Comparison of ENCODE assay signal across 1 cellular context in the genomic region with DNA sequence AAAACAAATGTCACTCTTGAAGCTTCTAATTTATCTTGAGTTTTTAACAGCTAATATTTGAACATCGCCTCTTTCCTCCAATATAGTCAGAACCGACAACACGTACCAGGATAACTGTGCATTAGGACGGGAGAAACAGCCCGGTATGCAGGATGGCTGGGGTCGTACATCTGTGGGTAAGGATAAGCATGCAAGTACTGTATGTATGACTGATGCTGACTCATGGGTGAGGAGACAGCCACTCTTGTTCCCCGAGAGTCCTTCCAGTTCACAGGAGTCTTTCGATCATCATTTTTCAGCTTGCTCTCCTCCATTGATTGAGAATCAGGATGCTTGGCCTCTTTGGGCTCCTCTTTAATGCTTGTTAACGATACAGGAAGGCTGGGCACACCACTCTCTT.
TF ChIP-seq lines count a peak whose summit lies in the region.

No MANE protein-coding gene starts in this region.

TF ChIP-seq in GM23338, 12 proteins besides CTCF, POLR2A, EP300 and RAD21 (continued from another document):
- TF ChIP-seq, protein P1, sequence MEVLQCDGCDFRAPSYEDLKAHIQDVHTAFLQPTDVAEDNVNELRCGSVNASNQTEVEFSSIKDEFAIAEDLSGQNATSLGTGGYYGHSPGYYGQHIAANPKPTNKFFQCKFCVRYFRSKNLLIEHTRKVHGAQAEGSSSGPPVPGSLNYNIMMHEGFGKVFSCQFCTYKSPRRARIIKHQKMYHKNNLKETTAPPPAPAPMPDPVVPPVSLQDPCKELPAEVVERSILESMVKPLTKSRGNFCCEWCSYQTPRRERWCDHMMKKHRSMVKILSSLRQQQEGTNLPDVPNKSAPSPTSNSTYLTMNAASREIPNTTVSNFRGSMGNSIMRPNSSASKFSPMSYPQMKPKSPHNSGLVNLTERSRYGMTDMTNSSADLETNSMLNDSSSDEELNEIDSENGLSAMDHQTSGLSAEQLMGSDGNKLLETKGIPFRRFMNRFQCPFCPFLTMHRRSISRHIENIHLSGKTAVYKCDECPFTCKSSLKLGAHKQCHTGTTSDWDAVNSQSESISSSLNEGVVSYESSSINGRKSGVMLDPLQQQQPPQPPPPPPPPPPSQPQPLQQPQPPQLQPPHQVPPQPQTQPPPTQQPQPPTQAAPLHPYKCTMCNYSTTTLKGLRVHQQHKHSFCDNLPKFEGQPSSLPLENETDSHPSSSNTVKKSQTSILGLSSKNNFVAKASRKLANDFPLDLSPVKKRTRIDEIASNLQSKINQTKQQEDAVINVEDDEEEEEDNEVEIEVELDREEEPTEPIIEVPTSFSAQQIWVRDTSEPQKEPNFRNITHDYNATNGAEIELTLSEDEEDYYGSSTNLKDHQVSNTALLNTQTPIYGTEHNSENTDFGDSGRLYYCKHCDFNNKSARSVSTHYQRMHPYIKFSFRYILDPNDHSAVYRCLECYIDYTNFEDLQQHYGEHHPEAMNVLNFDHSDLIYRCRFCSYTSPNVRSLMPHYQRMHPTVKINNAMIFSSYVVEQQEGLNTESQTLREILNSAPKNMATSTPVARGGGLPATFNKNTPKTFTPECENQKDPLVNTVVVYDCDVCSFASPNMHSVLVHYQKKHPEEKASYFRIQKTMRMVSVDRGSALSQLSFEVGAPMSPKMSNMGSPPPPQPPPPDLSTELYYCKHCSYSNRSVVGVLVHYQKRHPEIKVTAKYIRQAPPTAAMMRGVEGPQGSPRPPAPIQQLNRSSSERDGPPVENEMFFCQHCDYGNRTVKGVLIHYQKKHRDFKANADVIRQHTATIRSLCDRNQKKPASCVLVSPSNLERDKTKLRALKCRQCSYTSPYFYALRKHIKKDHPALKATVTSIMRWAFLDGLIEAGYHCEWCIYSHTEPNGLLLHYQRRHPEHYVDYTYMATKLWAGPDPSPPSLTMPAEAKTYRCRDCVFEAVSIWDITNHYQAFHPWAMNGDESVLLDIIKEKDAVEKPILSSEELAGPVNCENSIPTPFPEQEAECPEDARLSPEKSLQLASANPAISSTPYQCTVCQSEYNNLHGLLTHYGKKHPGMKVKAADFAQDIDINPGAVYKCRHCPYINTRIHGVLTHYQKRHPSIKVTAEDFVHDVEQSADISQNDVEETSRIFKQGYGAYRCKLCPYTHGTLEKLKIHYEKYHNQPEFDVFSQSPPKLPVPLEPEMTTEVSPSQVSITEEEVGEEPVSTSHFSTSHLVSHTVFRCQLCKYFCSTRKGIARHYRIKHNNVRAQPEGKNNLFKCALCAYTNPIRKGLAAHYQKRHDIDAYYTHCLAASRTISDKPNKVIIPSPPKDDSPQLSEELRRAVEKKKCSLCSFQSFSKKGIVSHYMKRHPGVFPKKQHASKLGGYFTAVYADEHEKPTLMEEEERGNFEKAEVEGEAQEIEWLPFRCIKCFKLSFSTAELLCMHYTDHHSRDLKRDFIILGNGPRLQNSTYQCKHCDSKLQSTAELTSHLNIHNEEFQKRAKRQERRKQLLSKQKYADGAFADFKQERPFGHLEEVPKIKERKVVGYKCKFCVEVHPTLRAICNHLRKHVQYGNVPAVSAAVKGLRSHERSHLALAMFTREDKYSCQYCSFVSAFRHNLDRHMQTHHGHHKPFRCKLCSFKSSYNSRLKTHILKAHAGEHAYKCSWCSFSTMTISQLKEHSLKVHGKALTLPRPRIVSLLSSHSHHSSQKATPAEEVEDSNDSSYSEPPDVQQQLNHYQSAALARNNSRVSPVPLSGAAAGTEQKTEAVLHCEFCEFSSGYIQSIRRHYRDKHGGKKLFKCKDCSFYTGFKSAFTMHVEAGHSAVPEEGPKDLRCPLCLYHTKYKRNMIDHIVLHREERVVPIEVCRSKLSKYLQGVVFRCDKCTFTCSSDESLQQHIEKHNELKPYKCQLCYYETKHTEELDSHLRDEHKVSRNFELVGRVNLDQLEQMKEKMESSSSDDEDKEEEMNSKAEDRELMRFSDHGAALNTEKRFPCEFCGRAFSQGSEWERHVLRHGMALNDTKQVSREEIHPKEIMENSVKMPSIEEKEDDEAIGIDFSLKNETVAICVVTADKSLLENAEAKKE (CRISPR knock-in tag; IDR thresholded peaks at IDR 0.05) = no peak
- no peak for TF ChIP-seq EZH2 (IDR thresholded peaks at IDR 0.05; ENCODE audit: low read depth, unreplicated experiment)
- no peak for TF ChIP-seq STAT1 (IDR thresholded peaks at IDR 0.05; ENCODE audit: unreplicated experiment)
- no peak for TF ChIP-seq NANOG (IDR thresholded peaks at IDR 0.05; ENCODE audit: borderline replicate concordance)
- TF ChIP-seq, protein P2, sequence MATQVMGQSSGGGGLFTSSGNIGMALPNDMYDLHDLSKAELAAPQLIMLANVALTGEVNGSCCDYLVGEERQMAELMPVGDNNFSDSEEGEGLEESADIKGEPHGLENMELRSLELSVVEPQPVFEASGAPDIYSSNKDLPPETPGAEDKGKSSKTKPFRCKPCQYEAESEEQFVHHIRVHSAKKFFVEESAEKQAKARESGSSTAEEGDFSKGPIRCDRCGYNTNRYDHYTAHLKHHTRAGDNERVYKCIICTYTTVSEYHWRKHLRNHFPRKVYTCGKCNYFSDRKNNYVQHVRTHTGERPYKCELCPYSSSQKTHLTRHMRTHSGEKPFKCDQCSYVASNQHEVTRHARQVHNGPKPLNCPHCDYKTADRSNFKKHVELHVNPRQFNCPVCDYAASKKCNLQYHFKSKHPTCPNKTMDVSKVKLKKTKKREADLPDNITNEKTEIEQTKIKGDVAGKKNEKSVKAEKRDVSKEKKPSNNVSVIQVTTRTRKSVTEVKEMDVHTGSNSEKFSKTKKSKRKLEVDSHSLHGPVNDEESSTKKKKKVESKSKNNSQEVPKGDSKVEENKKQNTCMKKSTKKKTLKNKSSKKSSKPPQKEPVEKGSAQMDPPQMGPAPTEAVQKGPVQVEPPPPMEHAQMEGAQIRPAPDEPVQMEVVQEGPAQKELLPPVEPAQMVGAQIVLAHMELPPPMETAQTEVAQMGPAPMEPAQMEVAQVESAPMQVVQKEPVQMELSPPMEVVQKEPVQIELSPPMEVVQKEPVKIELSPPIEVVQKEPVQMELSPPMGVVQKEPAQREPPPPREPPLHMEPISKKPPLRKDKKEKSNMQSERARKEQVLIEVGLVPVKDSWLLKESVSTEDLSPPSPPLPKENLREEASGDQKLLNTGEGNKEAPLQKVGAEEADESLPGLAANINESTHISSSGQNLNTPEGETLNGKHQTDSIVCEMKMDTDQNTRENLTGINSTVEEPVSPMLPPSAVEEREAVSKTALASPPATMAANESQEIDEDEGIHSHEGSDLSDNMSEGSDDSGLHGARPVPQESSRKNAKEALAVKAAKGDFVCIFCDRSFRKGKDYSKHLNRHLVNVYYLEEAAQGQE (IDR thresholded peaks at IDR 0.05; ENCODE audit: unreplicated experiment) = no peak
- no peak for TF ChIP-seq POLR2AphosphoS5 (IDR thresholded peaks at IDR 0.05; ENCODE audit: low read depth)
- TF ChIP-seq ZNF114 (CRISPR knock-in tag; IDR thresholded peaks at IDR 0.05) = no peak
- TF ChIP-seq EZH2phosphoT487 (IDR thresholded peaks at IDR 0.05; ENCODE audit: unreplicated experiment) = no peak
